Comparison of ENCODE assay signal across 1 cellular context in genomic region chr11:9765320-9766101, GRCh38.
TF ChIP-seq lines count a peak whose summit lies in the region.

No MANE protein-coding gene starts in this region.

TF ChIP-seq in HEK293, 187 proteins besides CTCF, POLR2A, EP300 and RAD21 (continued from another document):
- TF ChIP-seq REST (tag by site-specific recombination; IDR thresholded peaks at IDR 0.05) (no peak), GLI4 (tag by site-specific recombination; IDR thresholded peaks at IDR 0.05) (no peak)
